ENCODE assay signal across 14 cellular contexts in the genomic region with DNA sequence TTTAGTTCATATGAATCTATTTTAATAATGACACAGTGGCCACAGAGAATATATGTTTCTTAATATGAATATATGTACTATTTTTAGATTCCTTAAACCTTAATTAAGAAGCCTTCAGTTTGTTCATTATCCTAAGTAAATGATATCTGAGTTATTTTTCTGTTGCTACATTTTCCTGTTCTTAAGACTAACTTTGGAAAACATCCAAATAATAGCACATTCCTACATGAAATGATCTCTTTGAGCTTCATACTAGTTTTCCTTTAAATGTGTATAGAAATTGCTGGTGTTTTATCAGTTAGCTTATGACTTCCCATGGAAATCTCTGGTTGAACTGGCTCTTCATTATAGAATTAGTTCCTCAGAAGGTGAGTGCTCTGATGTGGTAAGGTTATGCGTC.
A peak's percentile ranks its signal among the peaks of the same experiment; 100 is the strongest.
DNase-seq lines count a peak whose midpoint lies in the region; ATAC-seq and TF ChIP-seq lines count a peak whose summit lies in the region.
"Had no signal": no experiment of that assay in that cellular context is flagged by ENCODE, and none has a peak within 500 bp of the region (broad histone marks: within the 10 kb centered on the region; RNA-seq: fewer than 3 reads in every experiment).

No MANE protein-coding gene starts in this region.

- DNase-seq in choroid plexus epithelial cell (ENCODE audit: low read depth) (peak; percentile 60), iris pigment epithelial cell (ENCODE audit: low read depth) (peak; percentile 38), progenitor cell of endocrine pancreas (ENCODE audit: low spot score, unreplicated experiment) (no peak), foreskin keratinocyte (no peak), SKM-1 (lab: John Stamatoyannopoulos, UW; ENCODE audit: unreplicated experiment) (no peak)
- DNase-seq in activated CD4-positive, alpha-beta T cell treated with anti-CD3 and anti-CD28 coated beads, Interleukin-2, amount 10 ng/mL, durations not matched to agents 7 days and 5 days = no peak
- DNase-seq: Calu3; CD8-positive, alpha-beta T cell; DND-41; EL; H9 had no signal

- H3K9me3 Mint-ChIP-seq in progenitor cell of endocrine pancreas (ENCODE audit: low read depth) = no peaks in the 10 kb centered on the region
- H3K9me3 Mint-ChIP-seq in activated CD4-positive, alpha-beta T cell treated with anti-CD3 and anti-CD28 coated beads, Interleukin-2, amount 10 ng/mL, durations not matched to agents 7 days and 5 days = no peaks in the 10 kb centered on the region
- H3K9me3 Mint-ChIP-seq: CD8-positive, alpha-beta T cell; H9 had no signal

- H3K4me3 ChIP-seq in choroid plexus epithelial cell (ENCODE audit: low read depth, low read length) = no peak overlapping the region
- H3K4me3 ChIP-seq: BLaER1 treated with 17β-estradiol and CSF1 and Interleukin-3, amounts not matched to agents 10 nM and 100 nM; GM12878 had no signal

- no peaks in the 10 kb centered on the region for H3K27me3 ChIP-seq in foreskin keratinocyte
- H3K27me3 ChIP-seq: BLaER1 treated with 17β-estradiol and CSF1 and Interleukin-3, amounts not matched to agents 10 nM and 100 nM had no signal

- CTCF ChIA-PET in activated CD4-positive, alpha-beta T cell treated with anti-CD3 and anti-CD28 coated beads, Interleukin-2, amount 10 ng/mL, durations not matched to agents 7 days and 5 days (lab: Charles Lee) = no interaction called here

- peaks cover 6% of the 10 kb centered on the region for H3K36me3 Mint-ChIP-seq in progenitor cell of endocrine pancreas (ENCODE audit: insufficient read depth)
- no peaks in the 10 kb centered on the region for H3K36me3 Mint-ChIP-seq in activated CD4-positive, alpha-beta T cell treated with anti-CD3 and anti-CD28 coated beads, Interleukin-2, amount 10 ng/mL, durations not matched to agents 7 days and 5 days (ENCODE audit: low read depth)

- ATAC-seq in foreskin keratinocyte = no peak
- ATAC-seq: CD8-positive, alpha-beta T cell; GM12878 had no signal

- no peaks in the 10 kb centered on the region for H3K27me3 Mint-ChIP-seq in progenitor cell of endocrine pancreas
- no peaks in the 10 kb centered on the region for H3K27me3 Mint-ChIP-seq in activated CD4-positive, alpha-beta T cell treated with anti-CD3 and anti-CD28 coated beads, Interleukin-2, amount 10 ng/mL, durations not matched to agents 7 days and 5 days
- H3K27me3 Mint-ChIP-seq: B cell had no signal

- TF ChIP-seq CTCF in choroid plexus epithelial cell (conservative IDR thresholded peaks at IDR 0.05; ENCODE audit: low read depth, low read length) = no peak
- TF ChIP-seq CTCF in progenitor cell of endocrine pancreas (IDR thresholded peaks at IDR 0.05; ENCODE audit: unreplicated experiment) = no peak
- TF ChIP-seq CTCF in foreskin keratinocyte (conservative IDR thresholded peaks at IDR 0.05) = no peak

- POLR2A ChIA-PET in activated CD4-positive, alpha-beta T cell treated with anti-CD3 and anti-CD28 coated beads, Interleukin-2, amount 10 ng/mL, durations not matched to agents 7 days and 5 days (lab: Charles Lee) = no interaction called here

- no peaks in the 10 kb centered on the region for H3K4me1 Mint-ChIP-seq in progenitor cell of endocrine pancreas (ENCODE audit: low read depth)
- H3K4me1 Mint-ChIP-seq in activated CD4-positive, alpha-beta T cell treated with anti-CD3 and anti-CD28 coated beads, Interleukin-2, amount 10 ng/mL, durations not matched to agents 7 days and 5 days = no peaks in the 10 kb centered on the region
- H3K4me1 Mint-ChIP-seq: B cell had no signal

- H3K27ac Mint-ChIP-seq in progenitor cell of endocrine pancreas = peak overlapping the region; percentile 35
- H3K27ac Mint-ChIP-seq in activated CD4-positive, alpha-beta T cell treated with anti-CD3 and anti-CD28 coated beads, Interleukin-2, amount 10 ng/mL, durations not matched to agents 7 days and 5 days = no peak overlapping the region
- H3K27ac Mint-ChIP-seq: B cell; CD8-positive, alpha-beta T cell; H9 had no signal

- H3K27ac ChIP-seq in foreskin keratinocyte = no peak overlapping the region
- H3K27ac ChIP-seq: BLaER1 treated with 17β-estradiol and CSF1 and Interleukin-3, amounts not matched to agents 10 nM and 100 nM had no signal

- H3K4me1 ChIP-seq in foreskin keratinocyte = no peaks in the 10 kb centered on the region
- H3K4me1 ChIP-seq: BLaER1 treated with 17β-estradiol and CSF1 and Interleukin-3, amounts not matched to agents 10 nM and 100 nM had no signal

- H3K4me3 Mint-ChIP-seq in progenitor cell of endocrine pancreas (ENCODE audit: low read depth) = no peak overlapping the region
- H3K4me3 Mint-ChIP-seq in activated CD4-positive, alpha-beta T cell treated with anti-CD3 and anti-CD28 coated beads, Interleukin-2, amount 10 ng/mL, durations not matched to agents 7 days and 5 days = no peak overlapping the region
- H3K4me3 Mint-ChIP-seq: B cell; CD8-positive, alpha-beta T cell; H9 had no signal

Comparison
In these comparisons a context has a peak if more than half of its experiments do, and no peak if none do; other contexts are left out.
1. DNase-seq: peak in choroid plexus epithelial cell (single experiment) and iris pigment epithelial cell (single experiment); none in progenitor cell of endocrine pancreas (single experiment), foreskin keratinocyte (0 of 2), activated CD4-positive, alpha-beta T cell treated with anti-CD3 and anti-CD28 coated beads, Interleukin-2, amount 10 ng/mL, durations not matched to agents 7 days and 5 days (single experiment) and SKM-1 (single experiment).